Comparison of ENCODE assay signal across 21 cellular contexts in genomic region chr4:2043396-2044118, GRCh38. TPM values are rescaled to one million over a fixed set of nuclear protein-coding genes. Genes with fewer than 3 reads are reported as not detected.
DNase-seq lines count a peak whose midpoint lies in the region; ATAC-seq and TF ChIP-seq lines count a peak whose summit lies in the region.
"Had no signal": no experiment of that assay in that cellular context is flagged by ENCODE, and none has a peak within 500 bp of the region (broad histone marks: within the 10 kb centered on the region; RNA-seq: fewer than 3 reads in every experiment).

No MANE protein-coding gene starts in this region.

- peaks cover 2% of the 10 kb centered on the region for H3K4me1 Mint-ChIP-seq in activated naive CD8-positive, alpha-beta T cell (ENCODE audit: low read depth)
- peaks cover 5% of the 10 kb centered on the region for H3K4me1 Mint-ChIP-seq in activated naive CD8-positive, alpha-beta T cell treated with anti-CD3 and anti-CD28 coated beads for 36 hours
- H3K4me1 Mint-ChIP-seq in T-cell: peaks cover 3 to 10% (median 8%) of the 10 kb centered on the region in 3 donors
- H3K4me1 Mint-ChIP-seq in mesothelial cell of epicardium: peaks cover 4% of the 10 kb centered on the region
- H3K4me1 Mint-ChIP-seq in type B pancreatic cell (ENCODE audit: unreplicated experiment): no peaks in the 10 kb centered on the region

- H3K36me3 Mint-ChIP-seq in activated naive CD8-positive, alpha-beta T cell: no peaks in the 10 kb centered on the region
- no peaks in the 10 kb centered on the region for H3K36me3 Mint-ChIP-seq in activated naive CD8-positive, alpha-beta T cell treated with anti-CD3 and anti-CD28 coated beads for 36 hours
- H3K36me3 Mint-ChIP-seq in T-cell: no peaks in the 10 kb centered on the region
- H3K36me3 Mint-ChIP-seq in mesothelial cell of epicardium: no peaks in the 10 kb centered on the region
- no peaks in the 10 kb centered on the region for H3K36me3 Mint-ChIP-seq in type B pancreatic cell

- H3K4me3 Mint-ChIP-seq in activated naive CD8-positive, alpha-beta T cell: peak overlapping the region; percentile 73
- H3K4me3 Mint-ChIP-seq in activated naive CD8-positive, alpha-beta T cell treated with anti-CD3 and anti-CD28 coated beads for 36 hours: no peak overlapping the region
- H3K4me3 Mint-ChIP-seq in T-cell (peak overlapping the region; percentile 40 to 77 (median 69)), mesothelial cell of epicardium (peak overlapping the region; percentile 69), type B pancreatic cell (peak overlapping the region; percentile 49)

- H3K27ac Mint-ChIP-seq in activated naive CD8-positive, alpha-beta T cell: no peak overlapping the region
- H3K27ac Mint-ChIP-seq in activated naive CD8-positive, alpha-beta T cell treated with anti-CD3 and anti-CD28 coated beads for 36 hours: no peak overlapping the region
- no peak overlapping the region for H3K27ac Mint-ChIP-seq in T-cell
- no peak overlapping the region for H3K27ac Mint-ChIP-seq in mesothelial cell of epicardium
- H3K27ac Mint-ChIP-seq in type B pancreatic cell: no peak overlapping the region

- H3K9me3 Mint-ChIP-seq in activated naive CD8-positive, alpha-beta T cell (ENCODE audit: low read depth): no peaks in the 10 kb centered on the region
- H3K9me3 Mint-ChIP-seq in activated naive CD8-positive, alpha-beta T cell treated with anti-CD3 and anti-CD28 coated beads for 36 hours: no peaks in the 10 kb centered on the region
- H3K9me3 Mint-ChIP-seq in T-cell (no peaks in the 10 kb centered on the region), mesothelial cell of epicardium (no peaks in the 10 kb centered on the region), type B pancreatic cell (no peaks in the 10 kb centered on the region)

- ATAC-seq in T-cell (replicated peaks in 1 of 4): no peak
- ATAC-seq in GM18909 (IDR thresholded peaks at IDR 0.05; ENCODE audit: poor library complexity, unreplicated experiment): no peak
- no peak for ATAC-seq in HG03439 (IDR thresholded peaks at IDR 0.05; ENCODE audit: unreplicated experiment)
- ATAC-seq: pancreas had no signal

- H3K27me3 Mint-ChIP-seq in activated naive CD8-positive, alpha-beta T cell: peaks cover 6% of the 10 kb centered on the region
- peaks cover 44% of the 10 kb centered on the region for H3K27me3 Mint-ChIP-seq in activated naive CD8-positive, alpha-beta T cell treated with anti-CD3 and anti-CD28 coated beads for 36 hours
- H3K27me3 Mint-ChIP-seq in T-cell (peaks cover 17 to 36% of the 10 kb centered on the region in 2 donors), mesothelial cell of epicardium (ENCODE audit: low read depth) (peaks cover 25% of the 10 kb centered on the region), type B pancreatic cell (peaks cover 21% of the 10 kb centered on the region)

- no peak for DNase-seq in activated naive CD8-positive, alpha-beta T cell treated with anti-CD3 and anti-CD28 coated beads for 36 hours
- no peak for DNase-seq in T-cell
- no peak for DNase-seq in mesothelial cell of epicardium (ENCODE audit: low spot score in 2 of 2, unreplicated experiment in 2 of 2)
- no peak for DNase-seq in type B pancreatic cell (ENCODE audit: extremely low spot score, unreplicated experiment)
- no peak for DNase-seq in NCI-H1105 treated with DMSO at 0.1 percent for 48 hours (lab: John Stamatoyannopoulos, UW)
- DNase-seq: ACHN; activated CD8-positive, alpha-beta memory T cell treated with anti-CD3 and anti-CD28 coated beads, Interleukin-2, amount 50 U/mL, for 4 hours; activated naive CD4-positive, alpha-beta T cell treated with Interleukin-2 at 50 U/mL for 16 hours; COR-L47; cortex of kidney; EL; KG1; mesendoderm; NCI-H1048; NCI-H2081 treated with DMSO at 0.1 percent for 48 hours; NCI-H524 treated with DMSO at 0.1 percent for 48 hours; stimulated activated CD4-positive, alpha-beta T cell treated with anti-CD3 and anti-CD28 coated beads, Interleukin-2, amount 100 ng/mL, for 48 hours had no signal

- POLR2A ChIA-PET in T-cell (lab: Charles Lee): no interaction called here

- TF ChIP-seq CTCF in mesothelial cell of epicardium (IDR thresholded peaks at IDR 0.05; ENCODE audit: unreplicated experiment) (no peak), type B pancreatic cell (conservative IDR thresholded peaks at IDR 0.05) (no peak)

- CTCF ChIA-PET in T-cell (lab: Charles Lee): no interaction called here

RNA-seq across cellular contexts. Expression of gene NAT8L, which starts 15.6 kb away (rescaled TPM):
- total RNA-seq in activated naive CD8-positive, alpha-beta T cell treated with anti-CD3 and anti-CD28 coated beads for 36 hours: under 1 TPM; 0.56 to 0.60 TPM
- total RNA-seq in T-cell (under 1 TPM in 4 of 5 donors, not detected in 1; 0.06 to 0.35 (median 0.11) TPM), mesothelial cell of epicardium (25.2 to 28.2 TPM (median 25.2 TPM) in 3 replicates), type B pancreatic cell (ENCODE audit: low replicate concordance) (9.6 and 14.9 TPM in 2 replicates)

RNA-seq across cellular contexts. Expression of gene NELFA, which starts 34.8 kb away (rescaled TPM):
- total RNA-seq in activated naive CD8-positive, alpha-beta T cell treated with anti-CD3 and anti-CD28 coated beads for 36 hours: 10 to 100 TPM; 44.8 to 46.2 TPM
- total RNA-seq in T-cell (10 to 100 TPM; 40.7 to 55.1 (median 46.2) TPM), mesothelial cell of epicardium (53.0 to 55.8 TPM (median 55.8 TPM) in 3 replicates), type B pancreatic cell (ENCODE audit: low replicate concordance) (42.2 and 44.8 TPM in 2 replicates)
